Comparison of ENCODE assay signal across 19 cellular contexts in genomic region chrX:108614616-108615015, GRCh38.
DNase-seq lines count a peak whose midpoint lies in the region; ATAC-seq and TF ChIP-seq lines count a peak whose summit lies in the region.
"Had no signal": no experiment of that assay in that cellular context is flagged by ENCODE, and none has a peak within 500 bp of the region (broad histone marks: within the 10 kb centered on the region; RNA-seq: fewer than 3 reads in every experiment).

No MANE protein-coding gene starts in this region.

- H3K27me3 ChIP-seq in body of pancreas (no peaks in the 10 kb centered on the region), left lung (peaks cover 0 to 2% of the 10 kb centered on the region in 2 donors)
- H3K27me3 ChIP-seq: BE2C had no signal

- H3K36me3 Mint-ChIP-seq in stimulated activated effector memory CD8-positive, alpha-beta T cell treated with anti-CD3 and anti-CD28 coated beads, Interleukin-12 subunit alpha, Interleukin-12 subunit beta, amount 100 ng/mL, for 72 hours, result no peaks in the 10 kb centered on the region
- no peaks in the 10 kb centered on the region for H3K36me3 Mint-ChIP-seq in CD14-positive monocyte
- H3K36me3 Mint-ChIP-seq: CD8-positive, alpha-beta T cell had no signal

- no peak overlapping the region for H3K27ac Mint-ChIP-seq in stimulated activated effector memory CD8-positive, alpha-beta T cell treated with anti-CD3 and anti-CD28 coated beads, Interleukin-12 subunit alpha, Interleukin-12 subunit beta, amount 100 ng/mL, for 72 hours
- no peak overlapping the region for H3K27ac Mint-ChIP-seq in CD14-positive monocyte
- H3K27ac Mint-ChIP-seq: CD4-positive, alpha-beta T cell; CD8-positive, alpha-beta T cell had no signal

- H3K4me1 ChIP-seq in body of pancreas (no peaks in the 10 kb centered on the region), left lung (no peaks in the 10 kb centered on the region)
- H3K4me1 ChIP-seq: BE2C, BLaER1, Caco-2 had no signal

- ATAC-seq in body of pancreas, result peak; percentile 58
- ATAC-seq in left lung, result peak; percentile 25
- ATAC-seq in stimulated activated effector memory CD8-positive, alpha-beta T cell treated with anti-CD3 and anti-CD28 coated beads, Interleukin-12 subunit alpha, Interleukin-12 subunit beta, amount 100 ng/mL, for 72 hours, result no peak
- ATAC-seq in HG02678 (IDR thresholded peaks at IDR 0.05; ENCODE audit: unreplicated experiment), result no peak
- ATAC-seq: CD8-positive, alpha-beta T cell had no signal

- no peak overlapping the region for H3K27ac ChIP-seq in body of pancreas
- H3K27ac ChIP-seq in left lung, result no peak overlapping the region
- H3K27ac ChIP-seq: BLaER1 had no signal

- intact Hi-C loops in body of pancreas (cut with DNase I) (no loop called here), left lung (cut with DNase I) (no loop called here), CD14-positive monocyte (cut with micrococcal nuclease) (no loop called here)

- no peak overlapping the region for H3K4me3 Mint-ChIP-seq in stimulated activated effector memory CD8-positive, alpha-beta T cell treated with anti-CD3 and anti-CD28 coated beads, Interleukin-12 subunit alpha, Interleukin-12 subunit beta, amount 100 ng/mL, for 72 hours
- no peak overlapping the region for H3K4me3 Mint-ChIP-seq in CD14-positive monocyte
- H3K4me3 Mint-ChIP-seq: CD4-positive, alpha-beta T cell; CD8-positive, alpha-beta T cell had no signal

- DNase-seq in amniotic epithelial cell (ENCODE audit: low read depth) (peak; percentile 1), body of pancreas (no peak), fibroblast of the aortic adventitia (ENCODE audit: low read depth) (peak; percentile 2), left lung (no peak), occipital lobe (lab: John Stamatoyannopoulos, UW) (no peak), CD14-positive monocyte (ENCODE audit: low spot score) (no peak)
- no peak for DNase-seq in stimulated activated effector memory CD8-positive, alpha-beta T cell treated with anti-CD3 and anti-CD28 coated beads, Interleukin-12 subunit alpha, Interleukin-12 subunit beta, amount 100 ng/mL, for 72 hours (ENCODE audit: low spot score in 2 of 2)
- DNase-seq: 8988T; ACHN; BE2C; C1 segment of cervical spinal cord; Caco-2; Calu3; CD4-positive, alpha-beta T cell; CD8-positive, alpha-beta T cell; DMS79 treated with DMSO at 0.1 percent for 48 hours; GF-D8 had no signal

- TF ChIP-seq POLR2A in body of pancreas (IDR thresholded peaks at IDR 0.05), result no peak

- H3K4me1 Mint-ChIP-seq in stimulated activated effector memory CD8-positive, alpha-beta T cell treated with anti-CD3 and anti-CD28 coated beads, Interleukin-12 subunit alpha, Interleukin-12 subunit beta, amount 100 ng/mL, for 72 hours, result no peaks in the 10 kb centered on the region
- no peaks in the 10 kb centered on the region for H3K4me1 Mint-ChIP-seq in CD14-positive monocyte

- H3K9me3 ChIP-seq in body of pancreas, result no peaks in the 10 kb centered on the region
- no peaks in the 10 kb centered on the region for H3K9me3 ChIP-seq in left lung
- H3K9me3 ChIP-seq: BE2C, BLaER1, Caco-2 had no signal

- H3K4me3 ChIP-seq in body of pancreas (no peak overlapping the region), fibroblast of the aortic adventitia (ENCODE audit: low read depth, low read length) (no peak overlapping the region), left lung (no peak overlapping the region)
- H3K4me3 ChIP-seq: BLaER1 had no signal

- H3K9me3 Mint-ChIP-seq in stimulated activated effector memory CD8-positive, alpha-beta T cell treated with anti-CD3 and anti-CD28 coated beads, Interleukin-12 subunit alpha, Interleukin-12 subunit beta, amount 100 ng/mL, for 72 hours, result no peaks in the 10 kb centered on the region
- no peaks in the 10 kb centered on the region for H3K9me3 Mint-ChIP-seq in CD14-positive monocyte
- H3K9me3 Mint-ChIP-seq: CD4-positive, alpha-beta T cell; CD8-positive, alpha-beta T cell had no signal

- TF ChIP-seq CTCF in body of pancreas (IDR thresholded peaks at IDR 0.05) (no peak), fibroblast of the aortic adventitia (IDR thresholded peaks at IDR 0.05; ENCODE audit: insufficient read depth, low read length) (no peak), left lung (IDR thresholded peaks at IDR 0.05) (no peak), CD14-positive monocyte (IDR thresholded peaks at IDR 0.05) (no peak)

- peaks cover 0 to 8% (median 0%) of the 10 kb centered on the region in 3 donors for H3K27me3 Mint-ChIP-seq in CD14-positive monocyte (ENCODE audit: low read depth in 3 of 3)
- H3K27me3 Mint-ChIP-seq: CD4-positive, alpha-beta T cell had no signal

- no peaks in the 10 kb centered on the region for H3K36me3 ChIP-seq in body of pancreas (replicated peaks in 1 of 2; ENCODE audit: insufficient read depth in 1 of 2, low read depth in 2 of 2)
- H3K36me3 ChIP-seq in left lung, result no peaks in the 10 kb centered on the region
- H3K36me3 ChIP-seq: BE2C, BLaER1 had no signal

Comparison
In these comparisons a context has a peak if more than half of its experiments do, and no peak if none do; other contexts are left out.
1. DNase-seq: peak in amniotic epithelial cell (single experiment) and fibroblast of the aortic adventitia (single experiment); none in body of pancreas (0 of 4), left lung (0 of 2), occipital lobe (single experiment), stimulated activated effector memory CD8-positive, alpha-beta T cell treated with anti-CD3 and anti-CD28 coated beads, Interleukin-12 subunit alpha, Interleukin-12 subunit beta, amount 100 ng/mL, for 72 hours (0 of 2) and CD14-positive monocyte (single experiment).
2. ATAC-seq: peak in body of pancreas (single experiment) and left lung (single experiment); none in stimulated activated effector memory CD8-positive, alpha-beta T cell treated with anti-CD3 and anti-CD28 coated beads, Interleukin-12 subunit alpha, Interleukin-12 subunit beta, amount 100 ng/mL, for 72 hours (single experiment) and HG02678 (single experiment).